In genomic region chr9:118961857-118962256, GRCh38 we compare ENCODE assay signal across 9 cellular contexts.
DNase-seq lines count a peak whose midpoint lies in the region; ATAC-seq lines count a peak whose summit lies in the region.
"Had no signal": no experiment of that assay in that cellular context is flagged by ENCODE, and none has a peak within 500 bp of the region (broad histone marks: within the 10 kb centered on the region; RNA-seq: fewer than 3 reads in every experiment).

No MANE protein-coding gene starts in this region.

- H3K9ac ChIP-seq in Karpas-422 (ENCODE audit: low read length) = no peak overlapping the region

- H3K27me3 ChIP-seq in SJCRH30 = no peaks in the 10 kb centered on the region
- H3K27me3 ChIP-seq in right cardiac atrium (ENCODE audit: control insufficient read depth, insufficient read depth) = no peaks in the 10 kb centered on the region
- no peaks in the 10 kb centered on the region for H3K27me3 ChIP-seq in Karpas-422 (ENCODE audit: low read length)

- peaks cover 6% of the 10 kb centered on the region for H3K9me3 ChIP-seq in SJCRH30 (replicated peaks)
- H3K9me3 ChIP-seq in right cardiac atrium (ENCODE audit: control insufficient read depth, low read length) = no peaks in the 10 kb centered on the region
- H3K9me3 ChIP-seq in Karpas-422 (ENCODE audit: low read length) = peaks cover 3% of the 10 kb centered on the region

- no peak overlapping the region for H3K4me2 ChIP-seq in Karpas-422 (ENCODE audit: low read depth, low read length, poor library complexity, severe bottlenecking)

- WGBS in right cardiac atrium = 14% methylated on average over 1 of the region's 1 CpG

- ATAC-seq in right cardiac atrium (peak; percentile 86 to 88), HG03159 (IDR thresholded peaks at IDR 0.05; ENCODE audit: unreplicated experiment) (no peak)

- H3K4me3 ChIP-seq in SJCRH30 = no peak overlapping the region
- no peak overlapping the region for H3K4me3 ChIP-seq in right cardiac atrium (ENCODE audit: low read length)
- H3K4me3 ChIP-seq in skeletal muscle cell (ENCODE audit: low read depth, low read length) = no peak overlapping the region
- no peak overlapping the region for H3K4me3 ChIP-seq in Karpas-422 (ENCODE audit: low read length)

- H2AFZ ChIP-seq in Karpas-422 (ENCODE audit: low read length) = no peak overlapping the region

- intact Hi-C loops in right cardiac atrium (cut with DNase I) = no loop called here

- H4K20me1 ChIP-seq in Karpas-422 (ENCODE audit: insufficient read depth, low read depth, low read length) = no peaks in the 10 kb centered on the region

- no peaks in the 10 kb centered on the region for H3K79me2 ChIP-seq in Karpas-422 (ENCODE audit: low read length)

- H3K4me1 ChIP-seq in SJCRH30 (peaks cover 50% of the 10 kb centered on the region), right cardiac atrium (ENCODE audit: control insufficient read depth, insufficient read depth, low read length) (peaks cover 1% of the 10 kb centered on the region), Karpas-422 (ENCODE audit: low read length) (no peaks in the 10 kb centered on the region)

- DNase-seq in H4 (ENCODE audit: low spot score) (peak; percentile 42), SJCRH30 (peak; percentile 80 to 93), right cardiac atrium (no peak), skeletal muscle cell (ENCODE audit: low read depth) (peak; percentile 20), Karpas-422 (no peak)
- no peak for DNase-seq in activated T-cell treated with anti-CD3 and anti-CD28 coated beads, Interleukin-2, amount 50 U/mL, for 48 hours
- DNase-seq: NCI-H2029 treated with DMSO at 0.1 percent for 48 hours; stimulated activated CD4-positive, alpha-beta T cell treated with anti-CD3 and anti-CD28 coated beads, Interleukin-15, amount 100 ng/mL, for 24 hours had no signal

- H3K27ac ChIP-seq in SJCRH30 (peak overlapping the region; percentile 76), right cardiac atrium (ENCODE audit: low read length) (no peak overlapping the region), Karpas-422 (ENCODE audit: low read length) (no peak overlapping the region)

- no peaks in the 10 kb centered on the region for H3K36me3 ChIP-seq in SJCRH30
- no peaks in the 10 kb centered on the region for H3K36me3 ChIP-seq in Karpas-422 (ENCODE audit: insufficient read depth, low read length)

- H3K9me2 ChIP-seq in Karpas-422 (replicated peaks; ENCODE audit: insufficient read depth, low read length) = no peaks in the 10 kb centered on the region

Comparison
In these comparisons a context has a peak if more than half of its experiments do, and no peak if none do; other contexts are left out.
1. DNase-seq: peak in H4 (single experiment), SJCRH30 (2 of 2) and skeletal muscle cell (single experiment); none in right cardiac atrium (0 of 3), activated T-cell treated with anti-CD3 and anti-CD28 coated beads, Interleukin-2, amount 50 U/mL, for 48 hours (0 of 2) and Karpas-422 (single experiment).